ENCODE assay signal across 1 cellular context in the genomic region with DNA sequence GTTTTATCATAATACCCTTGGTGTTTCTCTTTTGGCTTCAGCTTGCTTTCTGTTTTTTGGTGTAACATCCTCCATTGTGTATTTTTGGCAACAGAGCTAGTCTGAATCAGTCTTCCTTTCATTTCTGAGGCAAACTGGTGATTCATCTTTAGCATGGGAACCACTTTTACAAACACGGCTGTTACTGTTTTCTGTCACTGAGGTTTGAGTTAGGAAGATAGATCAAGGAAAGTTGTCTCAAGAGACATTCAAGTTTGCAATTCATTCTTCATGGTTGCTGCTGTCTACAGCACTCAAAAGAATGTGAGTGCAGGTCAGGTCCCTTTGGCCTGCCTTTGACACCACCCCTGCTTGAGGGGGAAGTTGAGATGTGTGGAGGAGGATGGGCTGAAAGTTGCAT.
TF ChIP-seq lines count a peak whose summit lies in the region.

No MANE protein-coding gene starts in this region.

TF ChIP-seq in HepG2, 621 proteins besides CTCF, POLR2A, EP300 and RAD21 (continued from another document):
- TF ChIP-seq, protein P1, sequence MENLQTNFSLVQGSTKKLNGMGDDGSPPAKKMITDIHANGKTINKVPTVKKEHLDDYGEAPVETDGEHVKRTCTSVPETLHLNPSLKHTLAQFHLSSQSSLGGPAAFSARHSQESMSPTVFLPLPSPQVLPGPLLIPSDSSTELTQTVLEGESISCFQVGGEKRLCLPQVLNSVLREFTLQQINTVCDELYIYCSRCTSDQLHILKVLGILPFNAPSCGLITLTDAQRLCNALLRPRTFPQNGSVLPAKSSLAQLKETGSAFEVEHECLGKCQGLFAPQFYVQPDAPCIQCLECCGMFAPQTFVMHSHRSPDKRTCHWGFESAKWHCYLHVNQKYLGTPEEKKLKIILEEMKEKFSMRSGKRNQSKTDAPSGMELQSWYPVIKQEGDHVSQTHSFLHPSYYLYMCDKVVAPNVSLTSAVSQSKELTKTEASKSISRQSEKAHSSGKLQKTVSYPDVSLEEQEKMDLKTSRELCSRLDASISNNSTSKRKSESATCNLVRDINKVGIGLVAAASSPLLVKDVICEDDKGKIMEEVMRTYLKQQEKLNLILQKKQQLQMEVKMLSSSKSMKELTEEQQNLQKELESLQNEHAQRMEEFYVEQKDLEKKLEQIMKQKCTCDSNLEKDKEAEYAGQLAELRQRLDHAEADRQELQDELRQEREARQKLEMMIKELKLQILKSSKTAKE (CRISPR knock-in tag; IDR thresholded peaks at IDR 0.05; ENCODE audit: borderline replicate concordance) = no peak
- TF ChIP-seq ZNF501 (CRISPR knock-in tag; IDR thresholded peaks at IDR 0.05) (no peak), ZNF292 (CRISPR knock-in tag; IDR thresholded peaks at IDR 0.05; ENCODE audit: borderline replicate concordance, low read depth) (no peak), ZNF207 (IDR thresholded peaks at IDR 0.05; ENCODE audit: borderline replicate concordance) (no peak), FOXC1 (CRISPR knock-in tag; IDR thresholded peaks at IDR 0.05; ENCODE audit: borderline replicate concordance) (no peak), ZNF670 (CRISPR knock-in tag; IDR thresholded peaks at IDR 0.05; ENCODE audit: borderline replicate concordance) (no peak)
- TF ChIP-seq, protein P2, sequence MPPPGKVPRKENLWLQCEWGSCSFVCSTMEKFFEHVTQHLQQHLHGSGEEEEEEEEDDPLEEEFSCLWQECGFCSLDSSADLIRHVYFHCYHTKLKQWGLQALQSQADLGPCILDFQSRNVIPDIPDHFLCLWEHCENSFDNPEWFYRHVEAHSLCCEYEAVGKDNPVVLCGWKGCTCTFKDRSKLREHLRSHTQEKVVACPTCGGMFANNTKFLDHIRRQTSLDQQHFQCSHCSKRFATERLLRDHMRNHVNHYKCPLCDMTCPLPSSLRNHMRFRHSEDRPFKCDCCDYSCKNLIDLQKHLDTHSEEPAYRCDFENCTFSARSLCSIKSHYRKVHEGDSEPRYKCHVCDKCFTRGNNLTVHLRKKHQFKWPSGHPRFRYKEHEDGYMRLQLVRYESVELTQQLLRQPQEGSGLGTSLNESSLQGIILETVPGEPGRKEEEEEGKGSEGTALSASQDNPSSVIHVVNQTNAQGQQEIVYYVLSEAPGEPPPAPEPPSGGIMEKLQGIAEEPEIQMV (CRISPR knock-in tag; IDR thresholded peaks at IDR 0.05; ENCODE audit: low read depth) = no peak
- TF ChIP-seq, protein P3, sequence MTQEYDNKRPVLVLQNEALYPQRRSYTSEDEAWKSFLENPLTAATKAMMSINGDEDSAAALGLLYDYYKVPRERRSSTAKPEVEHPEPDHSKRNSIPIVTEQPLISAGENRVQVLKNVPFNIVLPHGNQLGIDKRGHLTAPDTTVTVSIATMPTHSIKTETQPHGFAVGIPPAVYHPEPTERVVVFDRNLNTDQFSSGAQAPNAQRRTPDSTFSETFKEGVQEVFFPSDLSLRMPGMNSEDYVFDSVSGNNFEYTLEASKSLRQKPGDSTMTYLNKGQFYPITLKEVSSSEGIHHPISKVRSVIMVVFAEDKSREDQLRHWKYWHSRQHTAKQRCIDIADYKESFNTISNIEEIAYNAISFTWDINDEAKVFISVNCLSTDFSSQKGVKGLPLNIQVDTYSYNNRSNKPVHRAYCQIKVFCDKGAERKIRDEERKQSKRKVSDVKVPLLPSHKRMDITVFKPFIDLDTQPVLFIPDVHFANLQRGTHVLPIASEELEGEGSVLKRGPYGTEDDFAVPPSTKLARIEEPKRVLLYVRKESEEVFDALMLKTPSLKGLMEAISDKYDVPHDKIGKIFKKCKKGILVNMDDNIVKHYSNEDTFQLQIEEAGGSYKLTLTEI (CRISPR knock-in tag; conservative IDR thresholded peaks at IDR 0.05) = no peak
- TF ChIP-seq, protein P4, sequence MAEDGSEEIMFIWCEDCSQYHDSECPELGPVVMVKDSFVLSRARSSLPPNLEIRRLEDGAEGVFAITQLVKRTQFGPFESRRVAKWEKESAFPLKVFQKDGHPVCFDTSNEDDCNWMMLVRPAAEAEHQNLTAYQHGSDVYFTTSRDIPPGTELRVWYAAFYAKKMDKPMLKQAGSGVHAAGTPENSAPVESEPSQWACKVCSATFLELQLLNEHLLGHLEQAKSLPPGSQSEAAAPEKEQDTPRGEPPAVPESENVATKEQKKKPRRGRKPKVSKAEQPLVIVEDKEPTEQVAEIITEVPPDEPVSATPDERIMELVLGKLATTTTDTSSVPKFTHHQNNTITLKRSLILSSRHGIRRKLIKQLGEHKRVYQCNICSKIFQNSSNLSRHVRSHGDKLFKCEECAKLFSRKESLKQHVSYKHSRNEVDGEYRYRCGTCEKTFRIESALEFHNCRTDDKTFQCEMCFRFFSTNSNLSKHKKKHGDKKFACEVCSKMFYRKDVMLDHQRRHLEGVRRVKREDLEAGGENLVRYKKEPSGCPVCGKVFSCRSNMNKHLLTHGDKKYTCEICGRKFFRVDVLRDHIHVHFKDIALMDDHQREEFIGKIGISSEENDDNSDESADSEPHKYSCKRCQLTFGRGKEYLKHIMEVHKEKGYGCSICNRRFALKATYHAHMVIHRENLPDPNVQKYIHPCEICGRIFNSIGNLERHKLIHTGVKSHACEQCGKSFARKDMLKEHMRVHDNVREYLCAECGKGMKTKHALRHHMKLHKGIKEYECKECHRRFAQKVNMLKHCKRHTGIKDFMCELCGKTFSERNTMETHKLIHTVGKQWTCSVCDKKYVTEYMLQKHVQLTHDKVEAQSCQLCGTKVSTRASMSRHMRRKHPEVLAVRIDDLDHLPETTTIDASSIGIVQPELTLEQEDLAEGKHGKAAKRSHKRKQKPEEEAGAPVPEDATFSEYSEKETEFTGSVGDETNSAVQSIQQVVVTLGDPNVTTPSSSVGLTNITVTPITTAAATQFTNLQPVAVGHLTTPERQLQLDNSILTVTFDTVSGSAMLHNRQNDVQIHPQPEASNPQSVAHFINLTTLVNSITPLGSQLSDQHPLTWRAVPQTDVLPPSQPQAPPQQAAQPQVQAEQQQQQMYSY (CRISPR knock-in tag; IDR thresholded peaks at IDR 0.05) = no peak
- TF ChIP-seq, protein P5, sequence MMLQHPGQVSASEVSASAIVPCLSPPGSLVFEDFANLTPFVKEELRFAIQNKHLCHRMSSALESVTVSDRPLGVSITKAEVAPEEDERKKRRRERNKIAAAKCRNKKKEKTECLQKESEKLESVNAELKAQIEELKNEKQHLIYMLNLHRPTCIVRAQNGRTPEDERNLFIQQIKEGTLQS (CRISPR knock-in tag; IDR thresholded peaks at IDR 0.05) = no peak
